Comparison of ENCODE assay signal across 1 cellular context in the genomic region with DNA sequence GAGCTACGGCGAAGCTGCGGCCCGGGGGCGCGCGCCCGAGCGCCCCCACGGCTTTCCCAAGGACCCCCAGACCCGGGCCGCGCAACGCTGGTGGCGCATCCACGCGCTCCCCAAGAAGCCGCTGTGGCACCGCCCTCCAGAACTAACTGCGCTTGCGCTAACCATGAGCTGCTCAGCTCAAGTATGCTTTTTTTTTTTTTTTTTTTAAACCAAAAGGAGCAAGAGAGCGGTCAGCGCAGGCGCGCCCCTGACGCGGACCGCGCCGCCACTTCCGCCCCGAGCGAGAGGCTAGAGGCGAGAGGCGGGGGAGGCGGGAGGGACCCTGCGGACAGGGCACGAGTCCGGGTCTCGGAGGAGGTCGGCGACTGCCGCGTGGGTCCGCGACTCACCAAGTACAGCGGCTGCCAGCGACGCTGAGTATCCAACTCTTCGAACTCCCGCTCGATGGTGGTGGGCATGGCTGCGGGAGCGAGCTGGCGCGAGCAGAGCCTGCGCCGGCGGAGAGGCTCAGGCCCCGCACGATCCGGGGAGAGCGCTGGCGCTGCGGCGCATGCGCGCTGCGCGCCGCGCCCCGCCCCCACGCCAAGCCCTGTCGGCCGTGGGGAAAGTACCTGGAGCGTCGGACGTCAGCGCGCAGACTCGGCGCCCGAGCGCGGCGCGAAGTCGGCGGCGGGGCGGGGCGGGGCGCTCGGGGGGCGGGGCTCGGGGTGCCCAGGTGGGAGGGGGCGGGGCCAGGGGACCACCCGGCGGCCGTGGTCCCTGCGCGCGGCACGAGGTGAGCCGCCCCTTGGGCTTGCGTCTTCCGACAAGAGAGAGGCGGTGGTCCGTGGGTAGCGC.
TF ChIP-seq lines count a peak whose summit lies in the region.

A gene (minus strand): TSS at position 554 of the 837 bp plus-strand sequence. CDS start 96 bp downstream, at position 458.

TF ChIP-seq in HepG2, 621 proteins besides CTCF, POLR2A, EP300 and RAD21 (continued from another document and continues in another):
- TF ChIP-seq, protein P1, sequence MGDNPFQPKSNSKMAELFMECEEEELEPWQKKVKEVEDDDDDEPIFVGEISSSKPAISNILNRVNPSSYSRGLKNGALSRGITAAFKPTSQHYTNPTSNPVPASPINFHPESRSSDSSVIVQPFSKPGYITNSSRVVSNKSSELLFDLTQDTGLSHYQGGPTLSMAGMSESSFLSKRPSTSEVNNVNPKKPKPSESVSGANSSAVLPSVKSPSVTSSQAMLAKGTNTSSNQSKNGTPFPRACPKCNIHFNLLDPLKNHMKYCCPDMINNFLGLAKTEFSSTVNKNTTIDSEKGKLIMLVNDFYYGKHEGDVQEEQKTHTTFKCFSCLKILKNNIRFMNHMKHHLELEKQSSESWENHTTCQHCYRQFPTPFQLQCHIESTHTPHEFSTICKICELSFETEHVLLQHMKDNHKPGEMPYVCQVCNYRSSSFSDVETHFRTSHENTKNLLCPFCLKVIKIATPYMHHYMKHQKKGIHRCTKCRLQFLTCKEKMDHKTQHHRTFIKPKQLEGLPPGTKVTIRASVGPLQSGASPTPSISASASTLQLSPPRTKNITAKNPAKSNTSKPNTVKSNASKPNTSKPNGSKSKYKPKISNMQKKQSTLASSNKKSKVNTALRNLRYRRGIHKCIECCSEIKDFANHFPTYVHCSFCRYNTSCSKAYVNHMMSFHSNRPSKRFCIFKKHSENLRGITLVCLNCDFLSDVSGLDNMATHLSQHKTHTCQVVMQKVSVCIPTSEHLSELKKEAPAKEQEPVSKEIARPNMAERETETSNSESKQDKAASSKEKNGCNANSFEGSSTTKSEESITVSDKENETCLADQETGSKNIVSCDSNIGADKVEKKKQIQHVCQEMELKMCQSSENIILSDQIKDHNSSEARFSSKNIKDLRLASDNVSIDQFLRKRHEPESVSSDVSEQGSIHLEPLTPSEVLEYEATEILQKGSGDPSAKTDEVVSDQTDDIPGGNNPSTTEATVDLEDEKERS (CRISPR knock-in tag; IDR thresholded peaks at IDR 0.05), result peak; percentile 70; the same call in 1 of the 2 replicates
- TF ChIP-seq GTF2F1 (IDR thresholded peaks at IDR 0.05; ENCODE audit: low read length) (peak; percentile 69; the same call in 1 of the 2 replicates), ZBTB7A (CRISPR knock-in tag; IDR thresholded peaks at IDR 0.05) (peak; percentile 45; the same call in 1 of the 2 replicates), ZNF614 (CRISPR knock-in tag; IDR thresholded peaks at IDR 0.05; ENCODE audit: borderline replicate concordance) (peak; percentile 52; the same call in 1 of the 2 replicates), ZNF274 (CRISPR knock-in tag; IDR thresholded peaks at IDR 0.05) (peak; percentile 85), CAMTA2 (CRISPR knock-in tag; IDR thresholded peaks at IDR 0.05; ENCODE audit: borderline replicate concordance) (0 out of 2 replicates have a peak, but pooled peaks have one; percentile 64), JUND (CRISPR knock-in tag; IDR thresholded peaks at IDR 0.05) (0 out of 2 replicates have a peak, but pooled peaks have one; percentile 21), KDM2A (CRISPR knock-in tag; IDR thresholded peaks at IDR 0.05; ENCODE audit: borderline replicate concordance, low read depth) (peak; percentile 89), ZNF431 (CRISPR knock-in tag; IDR thresholded peaks at IDR 0.05; ENCODE audit: borderline replicate concordance, low read depth) (peak; percentile 81; the same call in 1 of the 2 replicates), AGO2 (optimal IDR thresholded peaks at IDR 0.05; ENCODE audit: low read depth, low read length) (peak; percentile 86), ZNF644 (CRISPR knock-in tag; IDR thresholded peaks at IDR 0.05; ENCODE audit: low read depth) (no peak), TOPORS (CRISPR knock-in tag; IDR thresholded peaks at IDR 0.05) (0 out of 2 replicates have a peak, but pooled peaks have one; percentile 39), ZNF232 (CRISPR knock-in tag; IDR thresholded peaks at IDR 0.05; ENCODE audit: borderline replicate concordance) (peak; percentile 63; the same call in 1 of the 2 replicates), LCORL (IDR thresholded peaks at IDR 0.05) (no peak), LCORL (CRISPR knock-in tag; IDR thresholded peaks at IDR 0.05) (peak; percentile 53; the same call in 1 of the 2 replicates), SNAPC2 (CRISPR knock-in tag; IDR thresholded peaks at IDR 0.05) (no peak), ZNF121 (CRISPR knock-in tag; IDR thresholded peaks at IDR 0.05) (no peak), SOX6 (IDR thresholded peaks at IDR 0.05) (no peak), SOX6 (CRISPR knock-in tag; IDR thresholded peaks at IDR 0.05) (peak; percentile 42), MXD4 (CRISPR knock-in tag; IDR thresholded peaks at IDR 0.05) (peak; percentile 90), ZNF773 (CRISPR knock-in tag; IDR thresholded peaks at IDR 0.05; ENCODE audit: borderline replicate concordance) (no peak), RXRB (CRISPR knock-in tag; IDR thresholded peaks at IDR 0.05; ENCODE audit: borderline replicate concordance) (peak; percentile 48; the same call in 1 of the 2 replicates), FOXO1 (CRISPR knock-in tag; IDR thresholded peaks at IDR 0.05) (peak; percentile 61; the same call in 1 of the 2 replicates), NFIC (IDR thresholded peaks at IDR 0.05; ENCODE audit: low read length) (no peak), ZNF253 (CRISPR knock-in tag; IDR thresholded peaks at IDR 0.05; ENCODE audit: borderline replicate concordance) (peak; percentile 76), TAF15 (IDR thresholded peaks at IDR 0.05; ENCODE audit: low read depth, low read length, poor library complexity, severe bottlenecking) (peak; percentile 90), HDAC6 (IDR thresholded peaks at IDR 0.05; ENCODE audit: low read depth, low read length) (no peak), ELF3 (CRISPR knock-in tag; IDR thresholded peaks at IDR 0.05) (peak; percentile 85), RXRA (CRISPR knock-in tag; IDR thresholded peaks at IDR 0.05) (peak; percentile 76), MAFG (CRISPR knock-in tag; IDR thresholded peaks at IDR 0.05) (no peak), ETV6 (CRISPR knock-in tag; conservative IDR thresholded peaks at IDR 0.05) (peak; percentile 63; the same call in 1 of the 2 replicates), RNF2 (conservative IDR thresholded peaks at IDR 0.05; ENCODE audit: low read depth) (peak; percentile 77; the same call in 1 of the 2 replicates), CC2D1A (CRISPR knock-in tag; IDR thresholded peaks at IDR 0.05) (0 out of 2 replicates have a peak, but pooled peaks have one; percentile 60), ZNF549 (CRISPR knock-in tag; IDR thresholded peaks at IDR 0.05) (no peak), HIVEP1 (CRISPR knock-in tag; IDR thresholded peaks at IDR 0.05) (0 out of 2 replicates have a peak, but pooled peaks have one; percentile 44), NFATC3 (CRISPR knock-in tag; IDR thresholded peaks at IDR 0.05) (peak; percentile 88; the same call in 1 of the 2 replicates)
- TF ChIP-seq, protein P2, sequence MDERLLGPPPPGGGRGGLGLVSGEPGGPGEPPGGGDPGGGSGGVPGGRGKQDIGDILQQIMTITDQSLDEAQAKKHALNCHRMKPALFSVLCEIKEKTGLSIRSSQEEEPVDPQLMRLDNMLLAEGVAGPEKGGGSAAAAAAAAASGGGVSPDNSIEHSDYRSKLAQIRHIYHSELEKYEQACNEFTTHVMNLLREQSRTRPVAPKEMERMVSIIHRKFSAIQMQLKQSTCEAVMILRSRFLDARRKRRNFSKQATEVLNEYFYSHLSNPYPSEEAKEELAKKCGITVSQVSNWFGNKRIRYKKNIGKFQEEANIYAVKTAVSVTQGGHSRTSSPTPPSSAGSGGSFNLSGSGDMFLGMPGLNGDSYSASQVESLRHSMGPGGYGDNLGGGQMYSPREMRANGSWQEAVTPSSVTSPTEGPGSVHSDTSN (CRISPR knock-in tag; IDR thresholded peaks at IDR 0.05), result no peak
- TF ChIP-seq, protein P3, sequence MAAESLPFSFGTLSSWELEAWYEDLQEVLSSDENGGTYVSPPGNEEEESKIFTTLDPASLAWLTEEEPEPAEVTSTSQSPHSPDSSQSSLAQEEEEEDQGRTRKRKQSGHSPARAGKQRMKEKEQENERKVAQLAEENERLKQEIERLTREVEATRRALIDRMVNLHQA (CRISPR knock-in tag; IDR thresholded peaks at IDR 0.05), result no peak
- TF ChIP-seq, protein P4, sequence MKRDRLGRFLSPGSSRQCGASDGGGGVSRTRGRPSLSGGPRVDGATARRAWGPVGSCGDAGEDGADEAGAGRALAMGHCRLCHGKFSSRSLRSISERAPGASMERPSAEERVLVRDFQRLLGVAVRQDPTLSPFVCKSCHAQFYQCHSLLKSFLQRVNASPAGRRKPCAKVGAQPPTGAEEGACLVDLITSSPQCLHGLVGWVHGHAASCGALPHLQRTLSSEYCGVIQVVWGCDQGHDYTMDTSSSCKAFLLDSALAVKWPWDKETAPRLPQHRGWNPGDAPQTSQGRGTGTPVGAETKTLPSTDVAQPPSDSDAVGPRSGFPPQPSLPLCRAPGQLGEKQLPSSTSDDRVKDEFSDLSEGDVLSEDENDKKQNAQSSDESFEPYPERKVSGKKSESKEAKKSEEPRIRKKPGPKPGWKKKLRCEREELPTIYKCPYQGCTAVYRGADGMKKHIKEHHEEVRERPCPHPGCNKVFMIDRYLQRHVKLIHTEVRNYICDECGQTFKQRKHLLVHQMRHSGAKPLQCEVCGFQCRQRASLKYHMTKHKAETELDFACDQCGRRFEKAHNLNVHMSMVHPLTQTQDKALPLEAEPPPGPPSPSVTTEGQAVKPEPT (CRISPR knock-in tag; IDR thresholded peaks at IDR 0.05; ENCODE audit: low read depth), result 0 out of 2 replicates have a peak, but pooled peaks have one; percentile 38
- TF ChIP-seq, protein P5, sequence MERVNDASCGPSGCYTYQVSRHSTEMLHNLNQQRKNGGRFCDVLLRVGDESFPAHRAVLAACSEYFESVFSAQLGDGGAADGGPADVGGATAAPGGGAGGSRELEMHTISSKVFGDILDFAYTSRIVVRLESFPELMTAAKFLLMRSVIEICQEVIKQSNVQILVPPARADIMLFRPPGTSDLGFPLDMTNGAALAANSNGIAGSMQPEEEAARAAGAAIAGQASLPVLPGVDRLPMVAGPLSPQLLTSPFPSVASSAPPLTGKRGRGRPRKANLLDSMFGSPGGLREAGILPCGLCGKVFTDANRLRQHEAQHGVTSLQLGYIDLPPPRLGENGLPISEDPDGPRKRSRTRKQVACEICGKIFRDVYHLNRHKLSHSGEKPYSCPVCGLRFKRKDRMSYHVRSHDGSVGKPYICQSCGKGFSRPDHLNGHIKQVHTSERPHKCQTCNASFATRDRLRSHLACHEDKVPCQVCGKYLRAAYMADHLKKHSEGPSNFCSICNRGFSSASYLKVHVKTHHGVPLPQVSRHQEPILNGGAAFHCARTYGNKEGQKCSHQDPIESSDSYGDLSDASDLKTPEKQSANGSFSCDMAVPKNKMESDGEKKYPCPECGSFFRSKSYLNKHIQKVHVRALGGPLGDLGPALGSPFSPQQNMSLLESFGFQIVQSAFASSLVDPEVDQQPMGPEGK (CRISPR knock-in tag; IDR thresholded peaks at IDR 0.05), result peak; percentile 59
- TF ChIP-seq, protein P6, sequence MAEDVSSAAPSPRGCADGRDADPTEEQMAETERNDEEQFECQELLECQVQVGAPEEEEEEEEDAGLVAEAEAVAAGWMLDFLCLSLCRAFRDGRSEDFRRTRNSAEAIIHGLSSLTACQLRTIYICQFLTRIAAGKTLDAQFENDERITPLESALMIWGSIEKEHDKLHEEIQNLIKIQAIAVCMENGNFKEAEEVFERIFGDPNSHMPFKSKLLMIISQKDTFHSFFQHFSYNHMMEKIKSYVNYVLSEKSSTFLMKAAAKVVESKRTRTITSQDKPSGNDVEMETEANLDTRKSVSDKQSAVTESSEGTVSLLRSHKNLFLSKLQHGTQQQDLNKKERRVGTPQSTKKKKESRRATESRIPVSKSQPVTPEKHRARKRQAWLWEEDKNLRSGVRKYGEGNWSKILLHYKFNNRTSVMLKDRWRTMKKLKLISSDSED (CRISPR knock-in tag; IDR thresholded peaks at IDR 0.05), result no peak; the same call in 1 of the 2 replicates
- TF ChIP-seq, protein P7, sequence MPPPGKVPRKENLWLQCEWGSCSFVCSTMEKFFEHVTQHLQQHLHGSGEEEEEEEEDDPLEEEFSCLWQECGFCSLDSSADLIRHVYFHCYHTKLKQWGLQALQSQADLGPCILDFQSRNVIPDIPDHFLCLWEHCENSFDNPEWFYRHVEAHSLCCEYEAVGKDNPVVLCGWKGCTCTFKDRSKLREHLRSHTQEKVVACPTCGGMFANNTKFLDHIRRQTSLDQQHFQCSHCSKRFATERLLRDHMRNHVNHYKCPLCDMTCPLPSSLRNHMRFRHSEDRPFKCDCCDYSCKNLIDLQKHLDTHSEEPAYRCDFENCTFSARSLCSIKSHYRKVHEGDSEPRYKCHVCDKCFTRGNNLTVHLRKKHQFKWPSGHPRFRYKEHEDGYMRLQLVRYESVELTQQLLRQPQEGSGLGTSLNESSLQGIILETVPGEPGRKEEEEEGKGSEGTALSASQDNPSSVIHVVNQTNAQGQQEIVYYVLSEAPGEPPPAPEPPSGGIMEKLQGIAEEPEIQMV (CRISPR knock-in tag; IDR thresholded peaks at IDR 0.05; ENCODE audit: low read depth), result peak; percentile 97
- TF ChIP-seq, protein P8, sequence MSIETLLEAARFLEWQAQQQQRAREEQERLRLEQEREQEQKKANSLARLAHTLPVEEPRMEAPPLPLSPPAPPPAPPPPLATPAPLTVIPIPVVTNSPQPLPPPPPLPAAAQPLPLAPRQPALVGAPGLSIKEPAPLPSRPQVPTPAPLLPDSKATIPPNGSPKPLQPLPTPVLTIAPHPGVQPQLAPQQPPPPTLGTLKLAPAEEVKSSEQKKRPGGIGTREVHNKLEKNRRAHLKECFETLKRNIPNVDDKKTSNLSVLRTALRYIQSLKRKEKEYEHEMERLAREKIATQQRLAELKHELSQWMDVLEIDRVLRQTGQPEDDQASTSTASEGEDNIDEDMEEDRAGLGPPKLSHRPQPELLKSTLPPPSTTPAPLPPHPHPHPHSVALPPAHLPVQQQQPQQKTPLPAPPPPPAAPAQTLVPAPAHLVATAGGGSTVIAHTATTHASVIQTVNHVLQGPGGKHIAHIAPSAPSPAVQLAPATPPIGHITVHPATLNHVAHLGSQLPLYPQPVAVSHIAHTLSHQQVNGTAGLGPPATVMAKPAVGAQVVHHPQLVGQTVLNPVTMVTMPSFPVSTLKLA (IDR thresholded peaks at IDR 0.05), result no peak
- TF ChIP-seq, protein P9, sequence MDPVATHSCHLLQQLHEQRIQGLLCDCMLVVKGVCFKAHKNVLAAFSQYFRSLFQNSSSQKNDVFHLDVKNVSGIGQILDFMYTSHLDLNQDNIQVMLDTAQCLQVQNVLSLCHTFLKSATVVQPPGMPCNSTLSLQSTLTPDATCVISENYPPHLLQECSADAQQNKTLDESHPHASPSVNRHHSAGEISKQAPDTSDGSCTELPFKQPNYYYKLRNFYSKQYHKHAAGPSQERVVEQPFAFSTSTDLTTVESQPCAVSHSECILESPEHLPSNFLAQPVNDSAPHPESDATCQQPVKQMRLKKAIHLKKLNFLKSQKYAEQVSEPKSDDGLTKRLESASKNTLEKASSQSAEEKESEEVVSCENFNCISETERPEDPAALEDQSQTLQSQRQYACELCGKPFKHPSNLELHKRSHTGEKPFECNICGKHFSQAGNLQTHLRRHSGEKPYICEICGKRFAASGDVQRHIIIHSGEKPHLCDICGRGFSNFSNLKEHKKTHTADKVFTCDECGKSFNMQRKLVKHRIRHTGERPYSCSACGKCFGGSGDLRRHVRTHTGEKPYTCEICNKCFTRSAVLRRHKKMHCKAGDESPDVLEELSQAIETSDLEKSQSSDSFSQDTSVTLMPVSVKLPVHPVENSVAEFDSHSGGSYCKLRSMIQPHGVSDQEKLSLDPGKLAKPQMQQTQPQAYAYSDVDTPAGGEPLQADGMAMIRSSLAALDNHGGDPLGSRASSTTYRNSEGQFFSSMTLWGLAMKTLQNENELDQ (CRISPR knock-in tag; IDR thresholded peaks at IDR 0.05; ENCODE audit: borderline replicate concordance), result no peak
- TF ChIP-seq, protein P10, sequence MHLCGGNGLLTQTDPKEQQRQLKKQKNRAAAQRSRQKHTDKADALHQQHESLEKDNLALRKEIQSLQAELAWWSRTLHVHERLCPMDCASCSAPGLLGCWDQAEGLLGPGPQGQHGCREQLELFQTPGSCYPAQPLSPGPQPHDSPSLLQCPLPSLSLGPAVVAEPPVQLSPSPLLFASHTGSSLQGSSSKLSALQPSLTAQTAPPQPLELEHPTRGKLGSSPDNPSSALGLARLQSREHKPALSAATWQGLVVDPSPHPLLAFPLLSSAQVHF (CRISPR knock-in tag; IDR thresholded peaks at IDR 0.05), result peak; percentile 85
